ENCODE assay signal across 19 cellular contexts in genomic region chr3:106577241-106577640, GRCh38.
DNase-seq lines count a peak whose midpoint lies in the region; TF ChIP-seq lines count a peak whose summit lies in the region.
"Had no signal": no experiment of that assay in that cellular context is flagged by ENCODE, and none has a peak within 500 bp of the region (broad histone marks: within the 10 kb centered on the region; RNA-seq: fewer than 3 reads in every experiment).

No MANE protein-coding gene starts in this region.

- no peak overlapping the region for H3K4me2 ChIP-seq in OCI-LY1 (ENCODE audit: low read length)

- no peaks in the 10 kb centered on the region for H3K36me3 Mint-ChIP-seq in osteocyte (ENCODE audit: unreplicated experiment)
- H3K36me3 Mint-ChIP-seq: CD4-positive, CD25-positive, alpha-beta regulatory T cell; IgD-negative memory B cell had no signal

- H2AFZ ChIP-seq in OCI-LY1 (ENCODE audit: low read length): peak overlapping the region; percentile 40; the same call in 1 of the 2 replicates

- no peaks in the 10 kb centered on the region for H3K9me2 ChIP-seq in OCI-LY1 (ENCODE audit: low read depth, low read length)

- no peaks in the 10 kb centered on the region for H3F3A ChIP-seq in OCI-LY1 (ENCODE audit: insufficient read depth, low read length)

- TF ChIP-seq CTCF in AG10803 (conservative IDR thresholded peaks at IDR 0.05; ENCODE audit: low read length): no peak
- no peak for TF ChIP-seq CTCF in OCI-LY1 (IDR thresholded peaks at IDR 0.05; ENCODE audit: low read length)
- no peak for TF ChIP-seq CTCF in fibroblast of mammary gland (conservative IDR thresholded peaks at IDR 0.05; ENCODE audit: control insufficient read depth, insufficient read depth, low read depth, low read length)
- TF ChIP-seq CTCF in osteocyte (IDR thresholded peaks at IDR 0.05): no peak

- no peaks in the 10 kb centered on the region for H3K27me3 Mint-ChIP-seq in osteocyte (ENCODE audit: unreplicated experiment)
- H3K27me3 Mint-ChIP-seq: CD4-positive, CD25-positive, alpha-beta regulatory T cell; CD8-positive, alpha-beta memory T cell; IgD-negative memory B cell had no signal

- peak overlapping the region; percentile 8 for H3K27ac Mint-ChIP-seq in osteocyte (ENCODE audit: unreplicated experiment)
- H3K27ac Mint-ChIP-seq: CD8-positive, alpha-beta memory T cell; IgD-negative memory B cell had no signal

- H3K4me3 Mint-ChIP-seq in osteocyte (ENCODE audit: unreplicated experiment): no peak overlapping the region
- H3K4me3 Mint-ChIP-seq: CD4-positive, CD25-positive, alpha-beta regulatory T cell; CD8-positive, alpha-beta memory T cell; IgD-negative memory B cell had no signal

- peaks cover 7% of the 10 kb centered on the region for H3K9me3 Mint-ChIP-seq in osteocyte (ENCODE audit: unreplicated experiment)
- H3K9me3 Mint-ChIP-seq: CD8-positive, alpha-beta memory T cell; IgD-negative memory B cell had no signal

- no peaks in the 10 kb centered on the region for H3K9me3 ChIP-seq in OCI-LY1 (ENCODE audit: low read length)
- H3K9me3 ChIP-seq: BE2C had no signal

- DNase-seq in AG10803 (ENCODE audit: low read depth) (peak; percentile 15), fibroblast of mammary gland (ENCODE audit: low read depth) (peak; percentile 55), osteocyte (ENCODE audit: extremely low spot score, unreplicated experiment) (no peak), amygdala (lab: John Stamatoyannopoulos, UW) (no peak), NCI-H524 treated with DMSO at 0.1 percent for 48 hours (lab: John Stamatoyannopoulos, UW) (no peak)
- DNase-seq in activated naive CD4-positive, alpha-beta T cell treated with Interleukin-2 at 50 U/mL for 16 hours: no peak
- DNase-seq: 8988T; BE2C; C1 segment of cervical spinal cord; CD4-positive, CD25-positive, alpha-beta regulatory T cell; CD8-positive, alpha-beta memory T cell; COR-L47; DMS 273 treated with DMSO at 0.1 percent for 48 hours; DMS53; DND-41; GOT3; H7 had no signal

- H3K27me3 ChIP-seq in OCI-LY1 (ENCODE audit: insufficient read depth, low read length): no peaks in the 10 kb centered on the region
- H3K27me3 ChIP-seq: BE2C had no signal

- no peaks in the 10 kb centered on the region for H4K20me1 ChIP-seq in OCI-LY1 (ENCODE audit: insufficient read depth, low read length)

- no peaks in the 10 kb centered on the region for H3K36me3 ChIP-seq in OCI-LY1 (ENCODE audit: insufficient read depth, low read length)
- H3K36me3 ChIP-seq: BE2C had no signal

- H3K4me1 Mint-ChIP-seq in osteocyte (ENCODE audit: unreplicated experiment): peaks cover 39% of the 10 kb centered on the region
- H3K4me1 Mint-ChIP-seq: CD4-positive, CD25-positive, alpha-beta regulatory T cell; IgD-negative memory B cell had no signal

- no peak overlapping the region for H3K4me3 ChIP-seq in AG10803 (ENCODE audit: low read length)
- no peak overlapping the region for H3K4me3 ChIP-seq in OCI-LY1 (ENCODE audit: low read depth, low read length, poor library complexity, severe bottlenecking)
- no peak overlapping the region for H3K4me3 ChIP-seq in fibroblast of mammary gland (ENCODE audit: control insufficient read depth, low read depth, low read length)

- H3K79me2 ChIP-seq in OCI-LY1 (ENCODE audit: insufficient read depth, low read length): no peaks in the 10 kb centered on the region

- peaks cover 9% of the 10 kb centered on the region for H3K4me1 ChIP-seq in OCI-LY1 (ENCODE audit: insufficient read depth, low read length, severe bottlenecking)

- no peak overlapping the region for H3K27ac ChIP-seq in OCI-LY1 (ENCODE audit: low read depth, low read length, poor library complexity, severe bottlenecking)

- H3K9ac ChIP-seq in OCI-LY1 (ENCODE audit: low read length): no peak overlapping the region

Comparison
In these comparisons a context has a peak if more than half of its experiments do, and no peak if none do; other contexts are left out.
1. DNase-seq: peak in AG10803 (single experiment) and fibroblast of mammary gland (single experiment); none in osteocyte (single experiment), activated naive CD4-positive, alpha-beta T cell treated with Interleukin-2 at 50 U/mL for 16 hours (single experiment), amygdala (0 of 56) and NCI-H524 treated with DMSO at 0.1 percent for 48 hours (single experiment).